22 cellular contexts compared by ENCODE assay signal in the genomic region with DNA sequence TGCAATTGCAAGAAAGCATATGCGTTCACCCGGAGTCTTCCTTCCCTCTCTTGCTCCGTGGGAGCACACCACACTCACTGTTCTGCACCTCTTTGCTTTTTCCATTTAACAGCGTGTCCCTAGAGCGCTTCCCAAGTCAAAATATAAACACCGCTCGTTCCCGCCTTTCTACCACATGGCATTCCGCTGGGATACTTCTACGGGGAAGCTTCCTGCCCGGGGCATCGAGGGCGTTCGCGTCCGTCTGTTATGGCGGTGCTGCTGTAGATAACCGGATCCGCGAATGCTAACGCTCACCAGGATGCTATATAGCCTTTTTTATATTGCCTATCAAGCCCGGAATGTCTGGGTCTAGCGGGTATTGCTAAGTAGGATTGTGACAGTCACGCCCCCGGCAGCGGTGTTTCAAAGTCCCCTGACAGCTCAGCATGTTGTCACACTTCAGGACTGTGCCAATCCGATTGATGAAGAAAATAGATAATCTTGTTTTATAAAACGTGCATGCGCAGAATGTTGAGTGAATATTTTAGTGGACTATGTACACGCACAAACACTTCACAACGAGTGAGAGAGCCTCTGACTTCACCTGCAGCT.
"Had no signal": no experiment of that assay in that cellular context is flagged by ENCODE, and none has a peak within 500 bp of the region (broad histone marks: within the 10 kb centered on the region; RNA-seq: fewer than 3 reads in every experiment).

No MANE protein-coding gene starts in this region.

- H3K4me3 ChIP-seq: coronary artery, esophagus muscularis mucosa, left lung, ovary, testis, tibial artery had no signal

- FAIRE-seq: endothelial cell of umbilical vein had no signal

- ATAC-seq: left cardiac atrium; left lung; naive thymus-derived CD8-positive, alpha-beta T cell; sciatic nerve; stimulated activated memory B cell treated with anti-CD40 and anti-IgM and Interleukin-4, amounts not matched to agents 10 μg/mL and 1 μg/mL and 100 μg/mL, for 72 hours; stimulated activated naive CD8-positive, alpha-beta T cell treated with anti-CD3 and anti-CD28 coated beads, Interleukin-15, Interleukin-2, amounts not matched to agents 100 U/mL and 50 U/mL, for 24 hours had no signal

- H3K27me3 ChIP-seq: esophagus muscularis mucosa, left lung, ovary, testis, tibial artery had no signal

- H3K36me3 ChIP-seq: esophagus muscularis mucosa, left lung, ovary, tibial artery had no signal

- H3K27ac ChIP-seq: testis, tibial artery had no signal

- DNase-seq: dermis blood vessel endothelial cell; effector memory CD4-positive, alpha-beta T cell; foreskin melanocyte; head of caudate nucleus; left cardiac atrium; mammary epithelial cell; naive thymus-derived CD8-positive, alpha-beta T cell; occipital lobe; ovary; retina; stimulated activated CD4-positive, alpha-beta T cell treated with anti-CD3 and anti-CD28 coated beads, Interleukin-2, amount 100 ng/mL, for 24 hours; stimulated activated CD4-positive, alpha-beta T cell treated with anti-CD3 and anti-CD28 coated beads, Interleukin-4, amount 100 ng/mL, for 24 hours; stimulated activated naive CD8-positive, alpha-beta T cell treated with anti-CD3 and anti-CD28 coated beads, Interleukin-15, Interleukin-2, amounts not matched to agents 100 U/mL and 50 U/mL, for 24 hours; substantia nigra; testis; tibial artery had no signal

- H3K9me3 ChIP-seq: esophagus muscularis mucosa, left lung, ovary, testis, tibial artery had no signal
